ENCODE assay signal across 17 cellular contexts in genomic region chr6:167682546-167683027, GRCh38.
DNase-seq lines count a peak whose midpoint lies in the region; ATAC-seq, FAIRE-seq and TF ChIP-seq lines count a peak whose summit lies in the region.
"Had no signal": no experiment of that assay in that cellular context is flagged by ENCODE, and none has a peak within 500 bp of the region (broad histone marks: within the 10 kb centered on the region; RNA-seq: fewer than 3 reads in every experiment).

No MANE protein-coding gene starts in this region.

- no peak for FAIRE-seq in A549 (lab: Jason Lieb, UNC)
- FAIRE-seq: A204.1, H54, keratinocyte had no signal

- no peak for DNase-seq in A549 (ENCODE audit: low read depth in 1 of 2, low spot score in 1 of 2)
- no peak for DNase-seq in right cardiac atrium
- DNase-seq in psoas muscle, result no peak
- DNase-seq in CD8-positive, alpha-beta memory T cell, result no peak
- DNase-seq in GM19238 (ENCODE audit: insufficient read length, low spot score), result no peak
- DNase-seq: activated CD4-positive, alpha-beta T cell treated with anti-CD3 and anti-CD28 coated beads, Interleukin-2, amount 50 U/mL, for 48 hours; erythroblast; NCI-H2081 treated with DMSO at 0.1 percent for 48 hours; NCI-H524 treated with DMSO at 0.1 percent for 48 hours had no signal

- CTCF ChIA-PET in A549 (lab: Yijun Ruan, JAX), result interaction anchor here (0.7 kb wide), 1 partner anchor 313 kb away, joined by 3 read pairs; no protein-coding TSS in a partner anchor
- CTCF ChIA-PET in CD8-positive, alpha-beta memory T cell (lab: Charles Lee), result no interaction called here

- H3K4me3 Mint-ChIP-seq in CD8-positive, alpha-beta memory T cell, result no peak overlapping the region
- H3K4me3 Mint-ChIP-seq: IgD-negative memory B cell had no signal

- H3K4me3 ChIP-seq in A549, result no peak overlapping the region
- H3K4me3 ChIP-seq in right cardiac atrium (ENCODE audit: low read length), result no peak overlapping the region
- H3K4me3 ChIP-seq in psoas muscle, result no peak overlapping the region
- H3K4me3 ChIP-seq in CD8-positive, alpha-beta memory T cell (ENCODE audit: low read length), result no peak overlapping the region
- H3K4me3 ChIP-seq: PC-9 had no signal

- no peak for TF ChIP-seq EP300 in A549 (IDR thresholded peaks at IDR 0.05)

- POLR2A ChIA-PET in A549 (lab: Yijun Ruan, JAX), result no interaction called here
- POLR2A ChIA-PET in CD8-positive, alpha-beta memory T cell (lab: Charles Lee), result no interaction called here

- H3K27ac ChIP-seq in A549 (peak overlapping the region; percentile 48 to 56; a peak in 2 of 6 replicates), cingulate gyrus (ENCODE audit: low read depth, low read length) (peak overlapping the region; percentile 94), right cardiac atrium (ENCODE audit: low read length) (peak overlapping the region; percentile 87), psoas muscle (peak overlapping the region; percentile 77)
- H3K27ac ChIP-seq in CD8-positive, alpha-beta memory T cell (ENCODE audit: low read depth, low read length), result no peak overlapping the region
- H3K27ac ChIP-seq: PC-9 had no signal

- H3K9me3 ChIP-seq in A549 (no peaks in the 10 kb centered on the region), right cardiac atrium (ENCODE audit: control insufficient read depth, low read length) (no peaks in the 10 kb centered on the region), psoas muscle (no peaks in the 10 kb centered on the region)
- no peaks in the 10 kb centered on the region for H3K9me3 ChIP-seq in CD8-positive, alpha-beta memory T cell (ENCODE audit: low read length)

- intact Hi-C loops in right cardiac atrium (cut with DNase I) (no loop called here), psoas muscle (cut with DNase I) (no loop called here)

- H3K27me3 Mint-ChIP-seq in CD8-positive, alpha-beta memory T cell, result peaks cover 31 to 44% of the 10 kb centered on the region in 2 donors

- H3K4me1 ChIP-seq in A549 (peaks cover 21% of the 10 kb centered on the region), right cardiac atrium (ENCODE audit: control insufficient read depth, insufficient read depth, low read length) (peaks cover 19% of the 10 kb centered on the region), psoas muscle (peaks cover 15% of the 10 kb centered on the region)
- no peaks in the 10 kb centered on the region for H3K4me1 ChIP-seq in CD8-positive, alpha-beta memory T cell (ENCODE audit: insufficient read depth, low read length)

- no peaks in the 10 kb centered on the region for H3K36me3 ChIP-seq in psoas muscle (ENCODE audit: insufficient read depth in 1 of 2, low read depth in 1 of 2)
- H3K36me3 ChIP-seq in CD8-positive, alpha-beta memory T cell (ENCODE audit: insufficient read depth, low read length), result no peaks in the 10 kb centered on the region

- H3K27me3 ChIP-seq in right cardiac atrium (ENCODE audit: control insufficient read depth, insufficient read depth) (no peaks in the 10 kb centered on the region), psoas muscle (ENCODE audit: insufficient read depth in 3 of 3, low read length in 2 of 3) (no peaks in the 10 kb centered on the region)
- peaks cover 9% of the 10 kb centered on the region for H3K27me3 ChIP-seq in CD8-positive, alpha-beta memory T cell (ENCODE audit: insufficient read depth, low read length, poor library complexity, severe bottlenecking)

- H3K4me1 Mint-ChIP-seq in CD8-positive, alpha-beta memory T cell, result no peaks in the 10 kb centered on the region

- no peak for TF ChIP-seq CTCF in A549 (IDR thresholded peaks at IDR 0.05)
- TF ChIP-seq CTCF in psoas muscle (IDR thresholded peaks at IDR 0.05), result no peak

- H3K9me3 Mint-ChIP-seq in CD8-positive, alpha-beta memory T cell, result peaks cover 0 to 4% (median 3%) of the 10 kb centered on the region in 5 donors

- WGBS in A549 (ENCODE audit: missing lambda C conversion rate), result 76% methylated on average over 5 of the region's 5 CpGs
- WGBS in right cardiac atrium, result 44% methylated on average over 5 of the region's 5 CpGs
- 68 to 70% (median 70%) methylated on average over 4 to 5 of the region's 5 CpGs for WGBS in psoas muscle, 3 donors

- TF ChIP-seq RAD21 in A549 (conservative IDR thresholded peaks at IDR 0.05 in 1 of 2, IDR thresholded peaks at IDR 0.05 in 1 of 2), result no peak

- H3K27ac Mint-ChIP-seq in CD8-positive, alpha-beta memory T cell, result no peak overlapping the region
- H3K27ac Mint-ChIP-seq: IgD-negative memory B cell had no signal

- H3K4me2 ChIP-seq in A549, result peak overlapping the region; percentile 66
- H3K4me2 ChIP-seq: PC-9 had no signal

- TF ChIP-seq POLR2A in A549 (IDR thresholded peaks at IDR 0.05; ENCODE audit: low read length), result no peak

- ATAC-seq in A549 (peak in 1 of 2 experiments; percentile 33; a peak in 3 of 6 replicates), right cardiac atrium (peak in 1 of 2 donors; percentile 26), psoas muscle (no peak), HG03442 (IDR thresholded peaks at IDR 0.05; ENCODE audit: unreplicated experiment) (no peak), GM19351 (IDR thresholded peaks at IDR 0.05; ENCODE audit: unreplicated experiment) (no peak)

- H3K36me3 Mint-ChIP-seq in CD8-positive, alpha-beta memory T cell, result no peaks in the 10 kb centered on the region
- H3K36me3 Mint-ChIP-seq: IgD-negative memory B cell had no signal

TF ChIP-seq in A549, 52 proteins besides CTCF, POLR2A, EP300 and RAD21:
- TF ChIP-seq NR3C1 (IDR thresholded peaks at IDR 0.05) (no peak), TFCP2L1 (CRISPR knock-in tag; IDR thresholded peaks at IDR 0.05) (no peak), ATOH8 (CRISPR knock-in tag; IDR thresholded peaks at IDR 0.05; ENCODE audit: low read depth) (no peak), ESRRA (IDR thresholded peaks at IDR 0.05; ENCODE audit: borderline replicate concordance, low read length) (no peak), HMGXB4 (CRISPR knock-in tag; IDR thresholded peaks at IDR 0.05; ENCODE audit: borderline replicate concordance) (no peak), HOXB5 (CRISPR knock-in tag; IDR thresholded peaks at IDR 0.05) (no peak), RNF2 (IDR thresholded peaks at IDR 0.05; ENCODE audit: borderline replicate concordance, low read depth) (no peak)
- TF ChIP-seq, protein P1, sequence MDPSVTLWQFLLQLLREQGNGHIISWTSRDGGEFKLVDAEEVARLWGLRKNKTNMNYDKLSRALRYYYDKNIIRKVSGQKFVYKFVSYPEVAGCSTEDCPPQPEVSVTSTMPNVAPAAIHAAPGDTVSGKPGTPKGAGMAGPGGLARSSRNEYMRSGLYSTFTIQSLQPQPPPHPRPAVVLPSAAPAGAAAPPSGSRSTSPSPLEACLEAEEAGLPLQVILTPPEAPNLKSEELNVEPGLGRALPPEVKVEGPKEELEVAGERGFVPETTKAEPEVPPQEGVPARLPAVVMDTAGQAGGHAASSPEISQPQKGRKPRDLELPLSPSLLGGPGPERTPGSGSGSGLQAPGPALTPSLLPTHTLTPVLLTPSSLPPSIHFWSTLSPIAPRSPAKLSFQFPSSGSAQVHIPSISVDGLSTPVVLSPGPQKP (IDR thresholded peaks at IDR 0.05; ENCODE audit: low read depth, low read length), result no peak
